8 cellular contexts compared by ENCODE assay signal in genomic region chr12:26651566-26652188, GRCh38.
DNase-seq lines count a peak whose midpoint lies in the region; ATAC-seq and TF ChIP-seq lines count a peak whose summit lies in the region.

No MANE protein-coding gene starts in this region.

- no peaks in the 10 kb centered on the region for H3K9me3 Mint-ChIP-seq in Calu3 (ENCODE audit: low read depth, unreplicated experiment)
- H3K9me3 Mint-ChIP-seq in activated naive CD4-positive, alpha-beta T cell treated with anti-CD3 and anti-CD28 coated beads, Interleukin-2, amount 10 ng/mL, durations not matched to agents 7 days and 5 days: no peaks in the 10 kb centered on the region

- no peaks in the 10 kb centered on the region for H3K36me3 Mint-ChIP-seq in Calu3 (ENCODE audit: insufficient read depth, unreplicated experiment)
- peaks cover 42% of the 10 kb centered on the region for H3K36me3 Mint-ChIP-seq in activated naive CD4-positive, alpha-beta T cell treated with anti-CD3 and anti-CD28 coated beads, Interleukin-2, amount 10 ng/mL, durations not matched to agents 7 days and 5 days

- H3K36me3 ChIP-seq in parathyroid adenoma (ENCODE audit: control insufficient read depth, insufficient read depth, low read length): no peaks in the 10 kb centered on the region

- H3K4me2 ChIP-seq in parathyroid adenoma (ENCODE audit: low read length): no peak overlapping the region

- H3K9ac ChIP-seq in parathyroid adenoma: no peak overlapping the region

- no TSS peak for BruUV-seq in Calu3 (replicated peaks; lab: Mats Ljungman, UMichigan)

- no peak overlapping the region for H3K27ac Mint-ChIP-seq in Calu3 (ENCODE audit: unreplicated experiment)
- no peak overlapping the region for H3K27ac Mint-ChIP-seq in activated naive CD4-positive, alpha-beta T cell treated with anti-CD3 and anti-CD28 coated beads, Interleukin-2, amount 10 ng/mL, durations not matched to agents 7 days and 5 days

- H3K9me3 ChIP-seq in parathyroid adenoma (ENCODE audit: control insufficient read depth, low read length): no peaks in the 10 kb centered on the region

- no peaks in the 10 kb centered on the region for H3K27me3 Mint-ChIP-seq in Calu3 (ENCODE audit: unreplicated experiment)
- H3K27me3 Mint-ChIP-seq in activated naive CD4-positive, alpha-beta T cell treated with anti-CD3 and anti-CD28 coated beads, Interleukin-2, amount 10 ng/mL, durations not matched to agents 7 days and 5 days: no peaks in the 10 kb centered on the region

- peak; percentile 47 for ATAC-seq in HG02981 (IDR thresholded peaks at IDR 0.05; ENCODE audit: unreplicated experiment)
- no peak for ATAC-seq in HG03097 (IDR thresholded peaks at IDR 0.05; ENCODE audit: low FRiP score, unreplicated experiment)
- no peak for ATAC-seq in GM21528 (IDR thresholded peaks at IDR 0.05; ENCODE audit: low FRiP score, unreplicated experiment)

- CTCF ChIA-PET in Calu3 (lab: Charles Lee): interaction anchor here (0.7 to 1.6 kb wide), 6 partner anchors 22 to 1128 kb away, joined by 3 to 7 read pairs (median 4); no protein-coding TSS in a partner anchor
- CTCF ChIA-PET in activated naive CD4-positive, alpha-beta T cell treated with anti-CD3 and anti-CD28 coated beads, Interleukin-2, amount 10 ng/mL, durations not matched to agents 7 days and 5 days (lab: Charles Lee): interaction anchor here (0.7 to 2.2 kb wide), 13 partner anchors 15 to 554 kb away, joined by 3 to 12 read pairs (median 4); no protein-coding TSS in a partner anchor

- no peak overlapping the region for H2AFZ ChIP-seq in parathyroid adenoma

- no peaks in the 10 kb centered on the region for H3K79me2 ChIP-seq in parathyroid adenoma

- peak; percentile 85 for TF ChIP-seq CTCF in Calu3 (IDR thresholded peaks at IDR 0.05; ENCODE audit: unreplicated experiment)
- peak; percentile 61 for TF ChIP-seq CTCF in parathyroid adenoma (IDR thresholded peaks at IDR 0.05)

- intact Hi-C loops in Calu3 (cut with micrococcal nuclease; ENCODE audit: unreplicated experiment) (loop anchor here (1.0 kb wide), 4 partner anchors 21 to 554 kb away; no protein-coding TSS in a partner anchor), head of caudate nucleus (cut with DNase I) (no loop called here)

- no peak overlapping the region for H3K27ac ChIP-seq in parathyroid adenoma

- H3K4me1 ChIP-seq in parathyroid adenoma: no peaks in the 10 kb centered on the region

- peaks cover 27% of the 10 kb centered on the region for H3K4me1 Mint-ChIP-seq in Calu3 (ENCODE audit: low read depth, unreplicated experiment)
- no peaks in the 10 kb centered on the region for H3K4me1 Mint-ChIP-seq in activated naive CD4-positive, alpha-beta T cell treated with anti-CD3 and anti-CD28 coated beads, Interleukin-2, amount 10 ng/mL, durations not matched to agents 7 days and 5 days

- no peak overlapping the region for H3K4me3 ChIP-seq in parathyroid adenoma (ENCODE audit: low read depth, low read length)

- no peaks in the 10 kb centered on the region for H3K27me3 ChIP-seq in parathyroid adenoma (ENCODE audit: control insufficient read depth, insufficient read depth, low read length)

- peak; percentile 74 for DNase-seq in Calu3
- peak; percentile 25 for DNase-seq in NCI-H82 treated with DMSO at 0.1 percent for 48 hours (lab: John Stamatoyannopoulos, UW; ENCODE audit: unreplicated experiment)
- DNase-seq in activated naive CD4-positive, alpha-beta T cell treated with anti-CD3 and anti-CD28 coated beads, Interleukin-2, amount 10 ng/mL, durations not matched to agents 7 days and 5 days: peak; percentile 62
- DNase-seq in head of caudate nucleus: peak in 36 of 42 donors; percentile 5 to 92 (median 66)

- no peak overlapping the region for H3K4me3 Mint-ChIP-seq in Calu3 (ENCODE audit: low read depth, unreplicated experiment)
- H3K4me3 Mint-ChIP-seq in activated naive CD4-positive, alpha-beta T cell treated with anti-CD3 and anti-CD28 coated beads, Interleukin-2, amount 10 ng/mL, durations not matched to agents 7 days and 5 days: no peak overlapping the region
